Comparison of ENCODE assay signal across 8 cellular contexts in genomic region chr21:32727728-32728454, GRCh38. TPM values are rescaled to one million over a fixed set of nuclear protein-coding genes. Genes with fewer than 3 reads are reported as not detected.
A peak's percentile ranks its signal among the peaks of the same experiment; 100 is the strongest.
DNase-seq lines count a peak whose midpoint lies in the region; ATAC-seq and TF ChIP-seq lines count a peak whose summit lies in the region.

SYNJ1 (minus strand) TSS chr21:32728013; CDS start chr21:32726895, 1,118 bp downstream.

- H3K4me3 Mint-ChIP-seq in CD4-positive, CD25-positive, alpha-beta regulatory T cell = peak within 1 kb of the TSS; percentile 97 to 100 (median 99)
- peak within 1 kb of the TSS; percentile 99 for H3K4me3 Mint-ChIP-seq in dendritic cell treated with granulocyte-macrophage colony-stimulating factor and Interleukin-4, amounts not matched to agents 40 ng/mL and 50 ng/mL, for 4 days

- peaks cover 38 to 75% (median 61%) of the 10 kb centered on the region in 4 donors for H3K4me1 Mint-ChIP-seq in CD4-positive, CD25-positive, alpha-beta regulatory T cell
- peaks cover 41% of the 10 kb centered on the region for H3K4me1 Mint-ChIP-seq in dendritic cell treated with granulocyte-macrophage colony-stimulating factor and Interleukin-4, amounts not matched to agents 40 ng/mL and 50 ng/mL, for 4 days (ENCODE audit: low read depth)

- H3K36me3 ChIP-seq in CD4-positive, CD25-positive, alpha-beta regulatory T cell (ENCODE audit: control insufficient read depth, insufficient read depth, low read length) = peaks cover 4% of the 10 kb centered on the region
- H3K36me3 ChIP-seq in liver (ENCODE audit: control insufficient read depth in 4 of 4, insufficient read depth in 3 of 4, low read depth in 1 of 4, low read length in 3 of 4) = peaks cover 0 to 3% (median 0%) of the 10 kb centered on the region in 4 donors

- peak within 1 kb of the TSS; percentile 82 to 87 for H3K9ac ChIP-seq in liver (ENCODE audit: low read depth in 1 of 2, low read length in 2 of 2)

- no peaks in the 10 kb centered on the region for H3K27me3 ChIP-seq in CD4-positive, CD25-positive, alpha-beta regulatory T cell (ENCODE audit: control insufficient read depth, insufficient read depth, low read length)
- H3K27me3 ChIP-seq in liver (ENCODE audit: control insufficient read depth in 4 of 4, insufficient read depth in 4 of 4, low read length in 3 of 4) = no peaks in the 10 kb centered on the region

- peak within 1 kb of the TSS; percentile 100 for H3K4me3 ChIP-seq in CD4-positive, CD25-positive, alpha-beta regulatory T cell (ENCODE audit: low read depth, low read length)
- peak within 1 kb of the TSS; percentile 71 to 93 (median 83) for H3K4me3 ChIP-seq in liver (ENCODE audit: low read depth in 1 of 3, low read length in 3 of 3)

- intact Hi-C loops in dendritic cell treated with granulocyte-macrophage colony-stimulating factor and Interleukin-4, amounts not matched to agents 40 ng/mL and 50 ng/mL, for 4 days (cut with micrococcal nuclease) = loop anchor here (2.0 kb wide), 1 partner anchor 43 kb away; the partner anchor contains the start of gene PAXBP1

- H3K27ac ChIP-seq in CD4-positive, CD25-positive, alpha-beta regulatory T cell (ENCODE audit: insufficient read depth, low read length, poor library complexity, severe bottlenecking) = peak within 1 kb of the TSS; percentile 79
- peak within 1 kb of the TSS; percentile 81 to 89 for H3K27ac ChIP-seq in liver (ENCODE audit: low read depth in 1 of 2, low read length in 2 of 2)

- no peaks in the 10 kb centered on the region for H3K27me3 Mint-ChIP-seq in CD4-positive, CD25-positive, alpha-beta regulatory T cell
- H3K27me3 Mint-ChIP-seq in dendritic cell treated with granulocyte-macrophage colony-stimulating factor and Interleukin-4, amounts not matched to agents 40 ng/mL and 50 ng/mL, for 4 days = no peaks in the 10 kb centered on the region

- DNase-seq in CD4-positive, CD25-positive, alpha-beta regulatory T cell = peak; percentile 93 to 95 (median 94)
- peak; percentile 91 for DNase-seq in NCI-H774 (lab: John Stamatoyannopoulos, UW)
- DNase-seq in activated CD4-positive, alpha-beta T cell treated with anti-CD3 and anti-CD28 coated beads, Interleukin-2, amount 50 U/mL, for 4 hours = peak; percentile 88 to 89
- DNase-seq in stimulated activated CD4-positive, alpha-beta T cell treated with anti-CD3 and anti-CD28 coated beads, Interleukin-4, amount 100 ng/mL, for 1 hour = peak; percentile 93

- peak within 1 kb of the TSS; percentile 91 to 98 (median 92) for H3K27ac Mint-ChIP-seq in CD4-positive, CD25-positive, alpha-beta regulatory T cell
- H3K27ac Mint-ChIP-seq in dendritic cell treated with granulocyte-macrophage colony-stimulating factor and Interleukin-4, amounts not matched to agents 40 ng/mL and 50 ng/mL, for 4 days = peak within 1 kb of the TSS; percentile 99

- H3K9me3 Mint-ChIP-seq in CD4-positive, CD25-positive, alpha-beta regulatory T cell = no peaks in the 10 kb centered on the region
- H3K9me3 Mint-ChIP-seq in dendritic cell treated with granulocyte-macrophage colony-stimulating factor and Interleukin-4, amounts not matched to agents 40 ng/mL and 50 ng/mL, for 4 days = no peaks in the 10 kb centered on the region

- under 1% methylated on average over 72 of the region's 72 CpGs for WGBS in liver

- TF ChIP-seq RAD21 in liver (IDR thresholded peaks at IDR 0.05) = peak in 1 of 2 donors; percentile 32

- H3K9me3 ChIP-seq in CD4-positive, CD25-positive, alpha-beta regulatory T cell (ENCODE audit: control insufficient read depth in 2 of 2, low read length in 2 of 2) = no peaks in the 10 kb centered on the region
- H3K9me3 ChIP-seq in liver (ENCODE audit: control insufficient read depth in 4 of 4, low read length in 3 of 4) = no peaks in the 10 kb centered on the region

- TF ChIP-seq CTCF in liver (IDR thresholded peaks at IDR 0.05; ENCODE audit: low read depth, low read length, missing input control) = no peak

- ATAC-seq in CD4-positive, CD25-positive, alpha-beta regulatory T cell (ENCODE audit: low read depth in 2 of 2) = peak; percentile 92 to 93
- ATAC-seq in GM19438 (IDR thresholded peaks at IDR 0.05; ENCODE audit: low read depth, unreplicated experiment) (peak; percentile 86), HG03571 (IDR thresholded peaks at IDR 0.05; ENCODE audit: unreplicated experiment) (peak; percentile 85)

- peaks cover 15% of the 10 kb centered on the region for H3K36me3 Mint-ChIP-seq in CD4-positive, CD25-positive, alpha-beta regulatory T cell
- H3K36me3 Mint-ChIP-seq in dendritic cell treated with granulocyte-macrophage colony-stimulating factor and Interleukin-4, amounts not matched to agents 40 ng/mL and 50 ng/mL, for 4 days (ENCODE audit: low read depth) = peaks cover 45% of the 10 kb centered on the region

- H3K4me1 ChIP-seq in CD4-positive, CD25-positive, alpha-beta regulatory T cell (ENCODE audit: control insufficient read depth, insufficient read depth, low read length, poor library complexity, severe bottlenecking) = peaks cover 44% of the 10 kb centered on the region
- H3K4me1 ChIP-seq in liver (ENCODE audit: control insufficient read depth in 4 of 4, insufficient read depth in 4 of 4, low read length in 3 of 4) = peaks cover 0 to 15% (median 14%) of the 10 kb centered on the region in 4 donors

TF ChIP-seq in liver, 16 proteins besides CTCF, POLR2A, EP300 and RAD21:
- TF ChIP-seq HNF4A (conservative IDR thresholded peaks at IDR 0.05) (no peak), JUND (IDR thresholded peaks at IDR 0.05) (no peak), GABPA (IDR thresholded peaks at IDR 0.05 in 1 of 2, conservative IDR thresholded peaks at IDR 0.05 in 1 of 2) (peak; percentile 73 to 95), REST (IDR thresholded peaks at IDR 0.05) (peak; percentile 100), SP1 (IDR thresholded peaks at IDR 0.05) (peak; percentile 35), EGR1 (IDR thresholded peaks at IDR 0.05; ENCODE audit: low read depth in 2 of 2) (peak; percentile 94 to 96), MAX (IDR thresholded peaks at IDR 0.05) (peak; percentile 21), ATF3 (IDR thresholded peaks at IDR 0.05) (no peak), FOXA1 (IDR thresholded peaks at IDR 0.05) (peak; percentile 17), TAF1 (conservative IDR thresholded peaks at IDR 0.05) (peak; percentile 82), YY1 (IDR thresholded peaks at IDR 0.05) (peak; percentile 41)

RNA-seq across cellular contexts. Expression of gene SYNJ1, which starts in this region (rescaled TPM):
- 25.6 TPM for total RNA-seq in CD4-positive, CD25-positive, alpha-beta regulatory T cell
- polyA plus RNA-seq in CD4-positive, CD25-positive, alpha-beta regulatory T cell = 1 to 10 TPM; 4.4 to 6.4 (median 6.2) TPM
- total RNA-seq in liver = 1 to 10 TPM; 6.2 to 7.2 TPM
- 1 to 10 TPM; 2.5 to 3.9 TPM for polyA plus RNA-seq in liver

Comparison
In these comparisons a context has a peak if more than half of its experiments do, and no peak if none do; other contexts are left out.
1. Peak in every context shown above with its lines: DNase-seq, ATAC-seq, H3K4me3 ChIP-seq and H3K27ac ChIP-seq.